ENCODE assay signal across 8 cellular contexts in genomic region chr19:4403005-4403761, GRCh38. TPM values are rescaled to one million over a fixed set of nuclear protein-coding genes. Genes with fewer than 3 reads are reported as not detected.
DNase-seq lines count a peak whose midpoint lies in the region; ATAC-seq, FAIRE-seq and TF ChIP-seq lines count a peak whose summit lies in the region.

No MANE protein-coding gene starts in this region.

- no peak for TF ChIP-seq POLR2A in K562 (conservative IDR thresholded peaks at IDR 0.05)

- no peak for TF ChIP-seq EP300 in K562 (IDR thresholded peaks at IDR 0.05; ENCODE audit: low read length)

- H3K4me1 ChIP-seq in HUES6 (ENCODE audit: control insufficient read depth, insufficient read depth, low read length) (peaks cover 22% of the 10 kb centered on the region), K562 (replicated peaks in 1 of 2; ENCODE audit: control insufficient read depth in 2 of 2, insufficient read depth in 2 of 2, low read length in 2 of 2) (peaks cover 19% of the 10 kb centered on the region in 2 experiments; a peak in 4 of 5 replicates), mononuclear cell (ENCODE audit: insufficient read depth, low read length) (peaks cover 40% of the 10 kb centered on the region)

- H3K27me3 ChIP-seq in HUES6 (ENCODE audit: control insufficient read depth, insufficient read depth, low read length) (no peaks in the 10 kb centered on the region), K562 (ENCODE audit: control insufficient read depth in 2 of 2, insufficient read depth in 2 of 2, low read length in 2 of 2) (no peaks in the 10 kb centered on the region), mononuclear cell (ENCODE audit: insufficient read depth, low read length) (no peaks in the 10 kb centered on the region)

- H2AFZ ChIP-seq in K562 (ENCODE audit: low read depth, low read length), result peak overlapping the region; percentile 18

- peak; percentile 60 for FAIRE-seq in K562 (lab: Jason Lieb, UNC)

- 2% methylated on average over 31 of the region's 32 CpGs for WGBS in K562 (ENCODE audit: insufficient coverage, low coverage, missing lambda C conversion rate)

- peak overlapping the region; percentile 98 for H3K9ac ChIP-seq in HUES6 (ENCODE audit: low read length)
- H3K9ac ChIP-seq in K562 (ENCODE audit: insufficient read depth in 1 of 2, low read depth in 2 of 2, low read length in 2 of 2), result peak overlapping the region; percentile 97

- H3K36me3 ChIP-seq in HUES6 (ENCODE audit: control insufficient read depth, insufficient read depth, low read length), result peaks cover 16% of the 10 kb centered on the region
- H3K36me3 ChIP-seq in K562 (ENCODE audit: control insufficient read depth, insufficient read depth, low read length), result peaks cover 43% of the 10 kb centered on the region

- no peaks in the 10 kb centered on the region for H3K9me3 ChIP-seq in HUES6 (ENCODE audit: control insufficient read depth, insufficient read depth, low read depth, low read length)
- no peaks in the 10 kb centered on the region for H3K9me3 ChIP-seq in K562 (replicated peaks; ENCODE audit: control insufficient read depth, insufficient read depth, low read depth, low read length)
- no peaks in the 10 kb centered on the region for H3K9me3 ChIP-seq in mononuclear cell (ENCODE audit: low read depth, low read length)

- intact Hi-C loops in K562 (cut with micrococcal nuclease), result loop anchor here (2.0 to 5.0 kb wide), 2 partner anchors 60 to 234 kb away; partner anchors contain the start of genes MPND and TNFAIP8L1

- in situ Hi-C loops in K562 (cut with MboI), result no loop called here

- peak; percentile 13; the same call in 1 of the 3 replicates for ATAC-seq in K562
- no peak for ATAC-seq in HG02884 (IDR thresholded peaks at IDR 0.05; ENCODE audit: unreplicated experiment)

- peaks cover 21% of the 10 kb centered on the region for H4K20me1 ChIP-seq in K562 (replicated peaks; ENCODE audit: control insufficient read depth, insufficient read depth, low read length)

- H3K27ac ChIP-seq in HUES6 (ENCODE audit: low read depth, low read length), result peak overlapping the region; percentile 95
- H3K27ac ChIP-seq in K562 (ENCODE audit: extremely low read depth, low read depth, low read length), result peak overlapping the region; percentile 90
- H3K27ac ChIP-seq in substantia nigra (ENCODE audit: low read depth, low read length, poor library complexity, severe bottlenecking), result no peak overlapping the region

- H3K4me2 ChIP-seq in K562 (ENCODE audit: insufficient read depth, low read length), result peak overlapping the region; percentile 98

- H3K4me3 ChIP-seq in AG04449 (ENCODE audit: low read depth, low read length) (peak overlapping the region; percentile 81), HUES6 (ENCODE audit: low read depth, low read length) (peak overlapping the region; percentile 89), K562 (peak overlapping the region; percentile 79), mononuclear cell (ENCODE audit: low read length) (peak overlapping the region; percentile 83)

- H3K79me2 ChIP-seq in K562 (ENCODE audit: control insufficient read depth, insufficient read depth, low read length), result peaks cover 85% of the 10 kb centered on the region

- CTCF ChIA-PET in AG04449 (lab: Yijun Ruan, JAX) (interaction anchor here (0.9 to 3.3 kb wide), 6 partner anchors 10 to 122 kb away, joined by 3 to 123 read pairs (median 8); no protein-coding TSS in a partner anchor), K562 (lab: Yijun Ruan, JAX; ENCODE audit: low intra/inter-chr PET ratio) (no interaction called here)

- BruUV-seq in K562 (replicated peaks; lab: Mats Ljungman, UMichigan), result TSS peak; percentile 50

- no peak for TF ChIP-seq RAD21 in K562 (CRISPR knock-in tag; conservative IDR thresholded peaks at IDR 0.05 in 1 of 2, IDR thresholded peaks at IDR 0.05 in 1 of 2)

- TF ChIP-seq CTCF in AG04449 (IDR thresholded peaks at IDR 0.05; ENCODE audit: insufficient read depth, low read length, missing control alignments) (no peak), K562 (IDR thresholded peaks at IDR 0.05 in 2 of 3, conservative IDR thresholded peaks at IDR 0.05 in 1 of 3; ENCODE audit: insufficient read depth in 2 of 3, low read depth in 1 of 3, low read length in 3 of 3) (no peak)

- DNase-seq in AG04449 (ENCODE audit: low read depth, low spot score) (no peak), K562 (ENCODE audit: extremely low read depth in 1 of 4, low spot score in 3 of 4) (peak in 1 of 4 experiments; percentile 37), NCI-H1417 treated with DMSO at 0.1 percent for 48 hours (lab: John Stamatoyannopoulos, UW) (no peak), substantia nigra (lab: John Stamatoyannopoulos, UW) (no peak), GM03348 (ENCODE audit: low spot score) (no peak)

- H3K9me1 ChIP-seq in K562 (ENCODE audit: control insufficient read depth, insufficient read depth, low read length), result no peaks in the 10 kb centered on the region

- POLR2A ChIA-PET in AG04449 (lab: Yijun Ruan, JAX), result no interaction called here
- POLR2A ChIA-PET in K562 (lab: Yijun Ruan, JAX), result interaction anchor here (1.3 to 3.4 kb wide), 3 partner anchors 12 to 136 kb away, joined by 5 to 24 read pairs (median 15); no protein-coding TSS in a partner anchor

RNA-seq across cellular contexts. Expression of gene CHAF1A, which starts 0.7 kb away (rescaled TPM):
- total RNA-seq in K562 (2011; cell fraction: chromatin; rRNA removed; ENCODE audit: low replicate concordance), result 122 and 169 TPM in 2 replicates
- 101 and 121 TPM in 2 replicates for total RNA-seq in K562 (2011; cell fraction: nucleolus; rRNA removed)
- 83.4 and 88.4 TPM in 2 replicates for total RNA-seq in K562 (2011; cell fraction: nucleoplasm; rRNA removed)
- total RNA-seq in K562 (2014; rRNA removed), result 61.1 and 78.3 TPM in 2 replicates
- total RNA-seq in K562 (2014; rRNA removed; fragmentation: Illumina TruSeq; extraction: Trizol), result 32.5 and 42.6 TPM in 2 replicates
- total RNA-seq in K562 (2015; rRNA removed; fragmentation: Illumina TruSeq; extraction: Trizol), result 51.4 and 51.8 TPM in 2 replicates
- 78.6 and 86.9 TPM in 2 replicates for total RNA-seq in K562 (2021)
- 32.0 and 35.3 TPM in 2 replicates for polyA plus RNA-seq in K562 (2011; rRNA removed)
- 33.8 and 95.9 TPM in 2 replicates for polyA plus RNA-seq in K562 (2011; cell fraction: cytosol; rRNA removed)
- polyA plus RNA-seq in K562 (2011; cell fraction: nucleus; rRNA removed), result 46.7 and 100 TPM in 2 replicates
- 65.6 and 65.8 TPM in 2 replicates for polyA plus RNA-seq in K562 (2012)
- polyA plus RNA-seq in K562 (2014; fragmentation: Illumina TruSeq; extraction: Trizol), result 45.2 and 59.3 TPM in 2 replicates
- polyA plus RNA-seq in K562 (2014; fragmentation: Nextera tagmentation; extraction: Ambion mirVana), result 1 to 10 TPM; 1.6 to 2.1 TPM
- 65.4 and 73.4 TPM in 2 replicates for polyA plus RNA-seq in K562 (2014; rRNA removed)
- polyA minus RNA-seq in K562 (2011; rRNA and poly(A)+ RNA removed), result 33.8 and 38.5 TPM in 2 replicates
- polyA minus RNA-seq in K562 (2011; cell fraction: cytosol; rRNA and poly(A)+ RNA removed), result 43.1 and 61.4 TPM in 2 replicates
- 35.1 and 42.1 TPM in 2 replicates for polyA minus RNA-seq in K562 (2011; cell fraction: nucleus; rRNA and poly(A)+ RNA removed)
- total RNA-seq in mononuclear cell, result 12.2 TPM

RNA-seq across cellular contexts. Expression of gene SH3GL1, which starts 2.8 kb away (rescaled TPM):
- total RNA-seq in K562 (2011; cell fraction: chromatin; rRNA removed; ENCODE audit: low replicate concordance), result 74.6 and 119 TPM in 2 replicates
- 59.7 and 60.0 TPM in 2 replicates for total RNA-seq in K562 (2011; cell fraction: nucleolus; rRNA removed)
- 58.7 and 78.3 TPM in 2 replicates for total RNA-seq in K562 (2011; cell fraction: nucleoplasm; rRNA removed)
- total RNA-seq in K562 (2014; rRNA removed) (48.0 and 60.1 TPM in 2 replicates), K562 (2014; rRNA removed; fragmentation: Illumina TruSeq; extraction: Trizol) (6.1 and 9.4 TPM in 2 replicates), K562 (2015; rRNA removed; fragmentation: Illumina TruSeq; extraction: Trizol) (28.6 and 29.1 TPM in 2 replicates), K562 (2021) (72.0 and 75.3 TPM in 2 replicates), mononuclear cell (26.6 TPM)
- polyA plus RNA-seq in K562 (2011; rRNA removed) (25.7 and 44.0 TPM in 2 replicates), K562 (2014; fragmentation: Illumina TruSeq; extraction: Trizol) (25.5 and 57.0 TPM in 2 replicates), K562 (2014; fragmentation: Nextera tagmentation; extraction: Ambion mirVana) (1 to 10 TPM; 1.7 to 2.1 TPM), K562 (2014; rRNA removed) (58.5 and 64.7 TPM in 2 replicates)
- polyA plus RNA-seq in K562 (2011; cell fraction: cytosol; rRNA removed), result 41.8 and 96.4 TPM in 2 replicates
- polyA plus RNA-seq in K562 (2011; cell fraction: nucleus; rRNA removed), result 68.2 and 94.2 TPM in 2 replicates
- polyA plus RNA-seq in K562 (2012), result 51.2 and 58.7 TPM in 2 replicates
- polyA minus RNA-seq in K562 (2011; rRNA and poly(A)+ RNA removed), result 8.2 and 13.7 TPM in 2 replicates
- 31.3 and 36.5 TPM in 2 replicates for polyA minus RNA-seq in K562 (2011; cell fraction: cytosol; rRNA and poly(A)+ RNA removed)
- polyA minus RNA-seq in K562 (2011; cell fraction: nucleus; rRNA and poly(A)+ RNA removed), result 17.4 and 22.5 TPM in 2 replicates

RNA-seq across cellular contexts. Expression of gene UBXN6, which starts 54.4 kb away (rescaled TPM):
- 23.2 and 58.0 TPM in 2 replicates for total RNA-seq in K562 (2011; cell fraction: chromatin; rRNA removed; ENCODE audit: low replicate concordance)
- 57.5 and 64.5 TPM in 2 replicates for total RNA-seq in K562 (2011; cell fraction: nucleolus; rRNA removed)
- 32.2 and 37.0 TPM in 2 replicates for total RNA-seq in K562 (2011; cell fraction: nucleoplasm; rRNA removed)
- total RNA-seq in K562 (2014; rRNA removed), result 49.7 and 63.6 TPM in 2 replicates
- total RNA-seq in K562 (2014; rRNA removed; fragmentation: Illumina TruSeq; extraction: Trizol), result 8.6 and 11.0 TPM in 2 replicates
- total RNA-seq in K562 (2015; rRNA removed; fragmentation: Illumina TruSeq; extraction: Trizol), result 29.5 and 33.1 TPM in 2 replicates
- total RNA-seq in K562 (2021), result 80.8 and 90.2 TPM in 2 replicates
- 38.2 and 51.7 TPM in 2 replicates for polyA plus RNA-seq in K562 (2011; rRNA removed)
- polyA plus RNA-seq in K562 (2011; cell fraction: cytosol; rRNA removed), result 58.6 and 121 TPM in 2 replicates
- polyA plus RNA-seq in K562 (2011; cell fraction: nucleus; rRNA removed), result 54.4 and 74.2 TPM in 2 replicates
- 56.8 and 86.6 TPM in 2 replicates for polyA plus RNA-seq in K562 (2012)
- 17.5 and 45.2 TPM in 2 replicates for polyA plus RNA-seq in K562 (2014; fragmentation: Illumina TruSeq; extraction: Trizol)
- polyA plus RNA-seq in K562 (2014; fragmentation: Nextera tagmentation; extraction: Ambion mirVana), result 1 to 10 TPM in 1 of 2 experiments, under 1 TPM in 1; 0.48 to 1.8 TPM
- 59.4 and 59.7 TPM in 2 replicates for polyA plus RNA-seq in K562 (2014; rRNA removed)
- 17.1 and 20.7 TPM in 2 replicates for polyA minus RNA-seq in K562 (2011; rRNA and poly(A)+ RNA removed)
- polyA minus RNA-seq in K562 (2011; cell fraction: cytosol; rRNA and poly(A)+ RNA removed), result 32.3 and 41.4 TPM in 2 replicates
- 14.9 and 15.9 TPM in 2 replicates for polyA minus RNA-seq in K562 (2011; cell fraction: nucleus; rRNA and poly(A)+ RNA removed)
- total RNA-seq in mononuclear cell, result 53.4 TPM

RNA-seq across cellular contexts. Expression of gene MPND, which starts 59.8 kb away (rescaled TPM):
- 6.5 and 16.7 TPM in 2 replicates for total RNA-seq in K562 (2011; cell fraction: chromatin; rRNA removed; ENCODE audit: low replicate concordance)
- total RNA-seq in K562 (2011; cell fraction: nucleolus; rRNA removed), result 12.6 and 12.8 TPM in 2 replicates
- 6.2 and 6.5 TPM in 2 replicates for total RNA-seq in K562 (2011; cell fraction: nucleoplasm; rRNA removed)
- total RNA-seq in K562 (2014; rRNA removed) (3.6 and 5.7 TPM in 2 replicates), K562 (2014; rRNA removed; fragmentation: Illumina TruSeq; extraction: Trizol) (1.5 and 1.9 TPM in 2 replicates), K562 (2015; rRNA removed; fragmentation: Illumina TruSeq; extraction: Trizol) (7.8 and 8.0 TPM in 2 replicates), K562 (2021) (14.0 and 16.2 TPM in 2 replicates), mononuclear cell (7.3 TPM)
- polyA plus RNA-seq in K562 (2011; rRNA removed) (3.9 and 4.3 TPM in 2 replicates), K562 (2014; fragmentation: Illumina TruSeq; extraction: Trizol) (5.5 and 7.6 TPM in 2 replicates), K562 (2014; fragmentation: Nextera tagmentation; extraction: Ambion mirVana) (1 to 10 TPM in 1 of 2 experiments, under 1 TPM in 1; 0.25 to 1.3 TPM), K562 (2014; rRNA removed) (5.7 and 9.4 TPM in 2 replicates)
- 4.7 and 8.9 TPM in 2 replicates for polyA plus RNA-seq in K562 (2011; cell fraction: cytosol; rRNA removed)
- polyA plus RNA-seq in K562 (2011; cell fraction: nucleus; rRNA removed), result 4.8 and 7.2 TPM in 2 replicates
- 13.5 and 16.5 TPM in 2 replicates for polyA plus RNA-seq in K562 (2012)
- polyA minus RNA-seq in K562 (2011; rRNA and poly(A)+ RNA removed), result 1.3 and 1.9 TPM in 2 replicates
- 8.7 and 9.4 TPM in 2 replicates for polyA minus RNA-seq in K562 (2011; cell fraction: cytosol; rRNA and poly(A)+ RNA removed)
- 3.2 and 4.0 TPM in 2 replicates for polyA minus RNA-seq in K562 (2011; cell fraction: nucleus; rRNA and poly(A)+ RNA removed)
